In the genomic region with DNA sequence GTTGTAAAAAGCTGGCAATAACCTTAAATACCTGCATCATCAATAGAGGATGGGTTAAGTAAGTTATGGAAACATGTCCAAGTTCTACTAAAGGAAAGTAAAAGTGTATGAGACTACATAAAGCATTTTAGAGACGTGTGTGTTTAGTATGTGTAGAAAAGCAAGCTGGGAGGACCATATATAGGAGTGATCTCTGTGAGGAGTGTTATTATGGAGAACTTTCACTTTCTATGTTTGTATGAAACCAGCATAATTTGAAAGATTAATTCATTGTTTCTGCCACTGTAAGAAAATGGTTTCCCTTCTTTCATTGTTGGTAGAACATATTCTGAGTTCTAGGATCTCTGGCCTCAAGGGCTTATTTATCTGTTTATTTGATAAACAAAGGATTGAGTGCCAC, we compare ENCODE assay signal across 14 cellular contexts. TPM values are rescaled to one million over a fixed set of nuclear protein-coding genes. Genes with fewer than 3 reads are reported as not detected.
DNase-seq lines count a peak whose midpoint lies in the region; ATAC-seq, FAIRE-seq and TF ChIP-seq lines count a peak whose summit lies in the region.
"Had no signal": no experiment of that assay in that cellular context is flagged by ENCODE, and none has a peak within 500 bp of the region (broad histone marks: within the 10 kb centered on the region; RNA-seq: fewer than 3 reads in every experiment).

No MANE protein-coding gene starts in this region.

- 82% methylated on average over 1 of the region's 1 CpG for WGBS in hepatocyte (ENCODE audit: low lambda C conversion rate, missing lambda C conversion rate)

- peak overlapping the region in 2 of 10 experiments; percentile 8 to 22; a peak in 2 of 20 replicates for H3K4me3 ChIP-seq in BLaER1 treated with 17β-estradiol and CSF1 and Interleukin-3, amounts not matched to agents 10 nM and 100 nM
- H3K4me3 ChIP-seq in colonic mucosa (no peak overlapping the region), hepatocyte (no peak overlapping the region)
- H3K4me3 ChIP-seq: prostate gland had no signal

- FAIRE-seq in GM19239 (lab: Jason Lieb, UNC): peak; percentile 14

- no peaks in the 10 kb centered on the region for H3K9me3 ChIP-seq in BLaER1 treated with 17β-estradiol and CSF1 and Interleukin-3, amounts not matched to agents 10 nM and 100 nM (replicated peaks in 1 of 11)
- H3K9me3 ChIP-seq in colonic mucosa: no peaks in the 10 kb centered on the region
- H3K9me3 ChIP-seq in hepatocyte (ENCODE audit: low read depth): no peaks in the 10 kb centered on the region
- H3K9me3 ChIP-seq: prostate gland had no signal

- H3K27me3 ChIP-seq in BLaER1 treated with 17β-estradiol and CSF1 and Interleukin-3, amounts not matched to agents 10 nM and 100 nM: no peaks in the 10 kb centered on the region; a peak in 1 of 22 replicates
- H3K27me3 ChIP-seq in colonic mucosa (no peaks in the 10 kb centered on the region), hepatocyte (no peaks in the 10 kb centered on the region)

- H3K4me1 ChIP-seq in BLaER1 treated with 17β-estradiol and CSF1 and Interleukin-3, amounts not matched to agents 10 nM and 100 nM: peaks cover 48 to 81% (median 75%) of the 10 kb centered on the region in 10 experiments
- H3K4me1 ChIP-seq in colonic mucosa: peaks cover 8% of the 10 kb centered on the region
- peaks cover 27% of the 10 kb centered on the region for H3K4me1 ChIP-seq in hepatocyte (ENCODE audit: insufficient read depth)
- H3K4me1 ChIP-seq: prostate gland had no signal

- H3K27ac ChIP-seq in BLaER1 treated with 17β-estradiol and CSF1 and Interleukin-3, amounts not matched to agents 10 nM and 100 nM: peak overlapping the region in 10 of 11 experiments; percentile 12 to 79 (median 72); a peak in 19 of 22 replicates
- peak overlapping the region; percentile 75 for H3K27ac ChIP-seq in colonic mucosa
- no peak overlapping the region for H3K27ac ChIP-seq in hepatocyte

- peak overlapping the region in 9 of 11 experiments; percentile 4 to 61 (median 39); a peak in 10 of 22 replicates for H3K9ac ChIP-seq in BLaER1 treated with 17β-estradiol and CSF1 and Interleukin-3, amounts not matched to agents 10 nM and 100 nM
- no peak overlapping the region for H3K9ac ChIP-seq in colonic mucosa (ENCODE audit: low read depth in 2 of 2, low read length in 2 of 2)

- H2AFZ ChIP-seq in hepatocyte: no peak overlapping the region

- H4K20me1 ChIP-seq in BLaER1 treated with 17β-estradiol and CSF1 and Interleukin-3, amounts not matched to agents 10 nM and 100 nM: no peaks in the 10 kb centered on the region
- H4K20me1 ChIP-seq in hepatocyte (ENCODE audit: insufficient read depth, poor library complexity, severe bottlenecking): no peaks in the 10 kb centered on the region

- H3K36me3 ChIP-seq in BLaER1 treated with 17β-estradiol and CSF1 and Interleukin-3, amounts not matched to agents 10 nM and 100 nM: peaks cover 0 to 19% (median 0%) of the 10 kb centered on the region in 11 experiments; a peak in 4 of 22 replicates
- H3K36me3 ChIP-seq in colonic mucosa (no peaks in the 10 kb centered on the region), hepatocyte (replicated peaks; ENCODE audit: insufficient read depth, low read depth) (no peaks in the 10 kb centered on the region)
- H3K36me3 ChIP-seq: prostate gland had no signal

- peak overlapping the region; percentile 72 to 85 (median 78) for H3K4me2 ChIP-seq in BLaER1 treated with 17β-estradiol and CSF1 and Interleukin-3, amounts not matched to agents 10 nM and 100 nM
- no peak overlapping the region for H3K4me2 ChIP-seq in hepatocyte

- TF ChIP-seq CTCF in colonic mucosa (IDR thresholded peaks at IDR 0.05) (no peak), hepatocyte (IDR thresholded peaks at IDR 0.05; ENCODE audit: poor library complexity) (no peak)

- no peaks in the 10 kb centered on the region for H3K79me2 ChIP-seq in hepatocyte

- no peaks in the 10 kb centered on the region for H3K9me2 ChIP-seq in hepatocyte (replicated peaks; ENCODE audit: insufficient read depth)

- intact Hi-C loops in colonic mucosa (cut with DNase I): no loop called here

- DNase-seq in GM19239 (ENCODE audit: insufficient read length, low spot score): no peak
- DNase-seq in colonic mucosa: no peak
- no peak for DNase-seq in hepatocyte (ENCODE audit: low spot score)
- DNase-seq in NCI-H345 treated with DMSO at 0.1 percent for 48 hours (lab: John Stamatoyannopoulos, UW; ENCODE audit: unreplicated experiment): no peak
- DNase-seq in NCI-H146 treated with DMSO at 0.1 percent for 48 hours (lab: John Stamatoyannopoulos, UW; ENCODE audit: unreplicated experiment): no peak
- DNase-seq: cortex of kidney; GF-D8; HFFc6; NCI-H446 treated with DMSO at 0.1 percent for 48 hours; stimulated activated CD4-positive, alpha-beta T cell treated with anti-CD3 and anti-CD28 coated beads, Interleukin-2, amount 100 ng/mL, for 24 hours had no signal

- ATAC-seq in HG02981 (IDR thresholded peaks at IDR 0.05; ENCODE audit: unreplicated experiment): peak; percentile 61
- ATAC-seq in GM21390 (IDR thresholded peaks at IDR 0.05; ENCODE audit: unreplicated experiment): no peak

RNA-seq across cellular contexts. Expression of a gene that starts 19.2 kb away (rescaled TPM):
- total RNA-seq in colonic mucosa (100 to 1,000 TPM; 246 to 433 TPM), hepatocyte (58.2 and 61.0 TPM in 2 replicates)
- 176 TPM in 2 replicates for polyA plus RNA-seq in hepatocyte

Comparison
In these comparisons a context has a peak if more than half of its experiments do, and no peak if none do; other contexts are left out.
1. H3K9ac ChIP-seq: peak in BLaER1 treated with 17β-estradiol and CSF1 and Interleukin-3, amounts not matched to agents 10 nM and 100 nM (9 of 11); none in colonic mucosa (0 of 2).